Comparison of ENCODE assay signal across 9 cellular contexts in genomic region chr3:109685084-109686079, GRCh38.
DNase-seq lines count a peak whose midpoint lies in the region; ATAC-seq, FAIRE-seq and TF ChIP-seq lines count a peak whose summit lies in the region.
"Had no signal": no experiment of that assay in that cellular context is flagged by ENCODE, and none has a peak within 500 bp of the region (broad histone marks: within the 10 kb centered on the region; RNA-seq: fewer than 3 reads in every experiment).

No MANE protein-coding gene starts in this region.

- no peaks in the 10 kb centered on the region for H3K36me3 Mint-ChIP-seq in activated CD4-positive, alpha-beta memory T cell treated with anti-CD3 and anti-CD28 coated beads, Interleukin-2, amount 10 ng/mL, durations not matched to agents 7 days and 5 days (ENCODE audit: low read depth)

- H3K18ac ChIP-seq in IMR-90 (ENCODE audit: low read depth, low read length) (peak overlapping the region; percentile 80), mesendoderm (ENCODE audit: low read length) (no peak overlapping the region)

- DNase-seq in A549 (ENCODE audit: low read depth in 1 of 2, low spot score in 1 of 2) (peak; percentile 60 to 88), IMR-90 (peak; percentile 99), colonic mucosa (peak; percentile 39), mesendoderm (peak; percentile 19), NCI-H2227 (lab: John Stamatoyannopoulos, UW; ENCODE audit: unreplicated experiment) (no peak), NCI-H187 treated with DMSO at 0.1 percent for 48 hours (lab: John Stamatoyannopoulos, UW) (no peak)
- no peak for DNase-seq in stimulated activated naive CD4-positive, alpha-beta T cell (lab: John Stamatoyannopoulos, UW)
- DNase-seq in activated CD4-positive, alpha-beta memory T cell treated with anti-CD3 and anti-CD28 coated beads, Interleukin-2, amount 10 ng/mL, durations not matched to agents 7 days and 5 days: no peak
- DNase-seq: COR-L47 had no signal

- H4K5ac ChIP-seq in IMR-90 (ENCODE audit: low read depth, low read length) (no peak overlapping the region), mesendoderm (ENCODE audit: low read length) (no peak overlapping the region)

- H4K20me1 ChIP-seq in IMR-90 (ENCODE audit: insufficient read depth, low read length): no peaks in the 10 kb centered on the region

- H3K4me1 ChIP-seq in A549: peaks cover 13% of the 10 kb centered on the region
- peaks cover 5% of the 10 kb centered on the region; the same call in 1 of the 2 replicates for H3K4me1 ChIP-seq in IMR-90 (ENCODE audit: control insufficient read depth, insufficient read depth, low read length)
- no peaks in the 10 kb centered on the region for H3K4me1 ChIP-seq in colonic mucosa
- no peaks in the 10 kb centered on the region for H3K4me1 ChIP-seq in mesendoderm (ENCODE audit: control insufficient read depth, low read depth, low read length)

- intact Hi-C loops in IMR-90 (cut with micrococcal nuclease): no loop called here
- intact Hi-C loops in colonic mucosa (cut with DNase I): no loop called here

- POLR2A ChIA-PET in A549 (lab: Yijun Ruan, JAX) (no interaction called here), IMR-90 (lab: Charles Lee; ENCODE audit: unreplicated experiment) (interaction anchor here (0.5 kb wide), 1 partner anchor 9 kb away, joined by 4 read pairs; no protein-coding TSS in a partner anchor)
- POLR2A ChIA-PET in activated CD4-positive, alpha-beta memory T cell treated with anti-CD3 and anti-CD28 coated beads, Interleukin-2, amount 10 ng/mL, durations not matched to agents 7 days and 5 days (lab: Charles Lee): no interaction called here

- H3K4me2 ChIP-seq in A549 (peak overlapping the region; percentile 9), IMR-90 (ENCODE audit: low read depth, low read length) (peak overlapping the region; percentile 66), mesendoderm (ENCODE audit: low read length) (no peak overlapping the region)

- in situ Hi-C loops in IMR-90 (cut with MboI; ENCODE audit: low sequenced_read_pairs): no loop called here

- no peaks in the 10 kb centered on the region for H3K36me3 ChIP-seq in IMR-90 (ENCODE audit: control insufficient read depth, insufficient read depth, low read length)
- no peaks in the 10 kb centered on the region for H3K36me3 ChIP-seq in colonic mucosa
- H3K36me3 ChIP-seq in mesendoderm (ENCODE audit: control insufficient read depth, insufficient read depth, low read length): no peaks in the 10 kb centered on the region

- FAIRE-seq in A549 (lab: Jason Lieb, UNC): no peak

- peak overlapping the region; percentile 44 to 67; a peak in 3 of 4 replicates for H4K8ac ChIP-seq in IMR-90 (ENCODE audit: low read depth in 2 of 2, low read length in 2 of 2)
- no peak overlapping the region for H4K8ac ChIP-seq in mesendoderm (ENCODE audit: low read depth, low read length)

- no peak overlapping the region for H3K4me3 Mint-ChIP-seq in activated CD4-positive, alpha-beta memory T cell treated with anti-CD3 and anti-CD28 coated beads, Interleukin-2, amount 10 ng/mL, durations not matched to agents 7 days and 5 days

- no TSS peak for BruUV-seq in IMR-90 (replicated peaks; lab: Mats Ljungman, UMichigan)

- H3K27ac ChIP-seq in A549: peak overlapping the region; percentile 45 to 81
- peak overlapping the region; percentile 64 for H3K27ac ChIP-seq in IMR-90 (ENCODE audit: insufficient read depth, low read length)
- H3K27ac ChIP-seq in colonic mucosa: no peak overlapping the region
- no peak overlapping the region for H3K27ac ChIP-seq in mesendoderm (ENCODE audit: low read depth, low read length)

- ATAC-seq in A549 (peak; percentile 99 to 100), IMR-90 (ENCODE audit: low read depth) (peak; percentile 96)

- H3K4me3 ChIP-seq in A549 (no peak overlapping the region), IMR-90 (ENCODE audit: insufficient read depth, low read depth, low read length) (no peak overlapping the region), colonic mucosa (no peak overlapping the region), mesendoderm (ENCODE audit: low read length) (no peak overlapping the region)

- peak overlapping the region; percentile 60 for H2AFZ ChIP-seq in IMR-90 (replicated peaks; ENCODE audit: low read length, poor library complexity)

- peak overlapping the region; percentile 87; the same call in 2 of the 3 replicates for H2BK15ac ChIP-seq in IMR-90 (ENCODE audit: low read depth, low read length)
- no peak overlapping the region for H2BK15ac ChIP-seq in mesendoderm (replicated peaks; ENCODE audit: low read depth)

- TF ChIP-seq CTCF in A549 (IDR thresholded peaks at IDR 0.05): no peak
- TF ChIP-seq CTCF in IMR-90 (conservative IDR thresholded peaks at IDR 0.05; ENCODE audit: low read depth, low read length): no peak
- TF ChIP-seq CTCF in colonic mucosa (IDR thresholded peaks at IDR 0.05): no peak

- no peaks in the 10 kb centered on the region; the same call in 2 of the 3 replicates for H3K9me3 ChIP-seq in A549
- no peaks in the 10 kb centered on the region for H3K9me3 ChIP-seq in IMR-90 (ENCODE audit: control insufficient read depth, insufficient read depth, low read length)
- H3K9me3 ChIP-seq in colonic mucosa: no peaks in the 10 kb centered on the region

- peaks cover 3% of the 10 kb centered on the region for H3K9me1 ChIP-seq in IMR-90 (ENCODE audit: insufficient read depth, low read length)

- dilution Hi-C loops in IMR-90 (cut with HindIII; ENCODE audit: low sequenced_read_pairs, unreplicated experiment): no loop called here

- CTCF ChIA-PET in A549 (lab: Yijun Ruan, JAX): no interaction called here
- CTCF ChIA-PET in IMR-90 (lab: Yijun Ruan, JAX): interaction anchor here (1.5 kb wide), 1 partner anchor 11 kb away, joined by 3 read pairs; no protein-coding TSS in a partner anchor
- CTCF ChIA-PET in activated CD4-positive, alpha-beta memory T cell treated with anti-CD3 and anti-CD28 coated beads, Interleukin-2, amount 10 ng/mL, durations not matched to agents 7 days and 5 days (lab: Charles Lee): no interaction called here

- H3K23ac ChIP-seq in IMR-90 (ENCODE audit: low read depth, low read length) (no peak overlapping the region), mesendoderm (ENCODE audit: low read length) (no peak overlapping the region)

- no peak for TF ChIP-seq EP300 in A549 (IDR thresholded peaks at IDR 0.05)

- peaks cover 2% of the 10 kb centered on the region for H3K9me3 Mint-ChIP-seq in activated CD4-positive, alpha-beta memory T cell treated with anti-CD3 and anti-CD28 coated beads, Interleukin-2, amount 10 ng/mL, durations not matched to agents 7 days and 5 days

- H3K14ac ChIP-seq in IMR-90 (replicated peaks; ENCODE audit: low read depth, low read length): 0 out of 2 replicates have a peak overlapping the region, but pooled peaks have one; percentile 21

- peak overlapping the region; percentile 94 for H2AK5ac ChIP-seq in IMR-90 (ENCODE audit: low read depth, low read length)
- H2AK5ac ChIP-seq in mesendoderm (ENCODE audit: low read length): no peak overlapping the region

- WGBS in A549 (ENCODE audit: missing lambda C conversion rate): 32% methylated on average over 5 of the region's 5 CpGs
- WGBS in IMR-90 (ENCODE audit: extremely low coverage in 2 of 2, insufficient read length in 1 of 2), 2 experiments: 0% methylated on average over 1 of the region's 5 CpGs; no CpG with 5 or more reads in 1 of the 2 experiments
- WGBS in mesendoderm (ENCODE audit: extremely low coverage, insufficient coverage, low lambda C conversion rate): no CpG with 5 or more reads among the region's 5 CpGs

- H2BK20ac ChIP-seq in IMR-90 (ENCODE audit: low read depth, low read length): peak overlapping the region; percentile 85

- H3K27ac Mint-ChIP-seq in activated CD4-positive, alpha-beta memory T cell treated with anti-CD3 and anti-CD28 coated beads, Interleukin-2, amount 10 ng/mL, durations not matched to agents 7 days and 5 days: no peak overlapping the region

- peak overlapping the region; percentile 49 for H4K91ac ChIP-seq in IMR-90 (ENCODE audit: insufficient read depth, low read depth, low read length)

- H3K27me3 ChIP-seq in IMR-90 (ENCODE audit: control insufficient read depth, insufficient read depth, low read length) (no peaks in the 10 kb centered on the region), colonic mucosa (no peaks in the 10 kb centered on the region), mesendoderm (ENCODE audit: insufficient read depth, low read length, poor library complexity) (no peaks in the 10 kb centered on the region)

- H3K9ac ChIP-seq in IMR-90 (ENCODE audit: low read depth, low read length) (no peak overlapping the region), colonic mucosa (ENCODE audit: low read depth in 2 of 2, low read length in 2 of 2) (no peak overlapping the region), mesendoderm (ENCODE audit: low read length) (no peak overlapping the region)

- 0 out of 5 replicates have a peak, but pooled peaks of 1 of the 2 experiments have one; percentile 5 for TF ChIP-seq RAD21 in A549 (conservative IDR thresholded peaks at IDR 0.05 in 1 of 2, IDR thresholded peaks at IDR 0.05 in 1 of 2)
- TF ChIP-seq RAD21 in IMR-90 (IDR thresholded peaks at IDR 0.05; ENCODE audit: low read length): no peak

- peak overlapping the region; percentile 47 for H2AK9ac ChIP-seq in IMR-90 (replicated peaks; ENCODE audit: low read depth, low read length, poor library complexity)

- peak overlapping the region; percentile 75 for H2BK5ac ChIP-seq in IMR-90 (ENCODE audit: low read depth, low read length, poor library complexity, severe bottlenecking)
- no peak overlapping the region for H2BK5ac ChIP-seq in mesendoderm (ENCODE audit: low read length)

- no peaks in the 10 kb centered on the region for H3K79me1 ChIP-seq in IMR-90 (ENCODE audit: low read depth in 1 of 2, low read length in 2 of 2)
- H3K79me1 ChIP-seq in mesendoderm (ENCODE audit: low read length): no peaks in the 10 kb centered on the region

- peak overlapping the region; percentile 52; the same call in 1 of the 2 replicates for H3K56ac ChIP-seq in IMR-90 (ENCODE audit: extremely low read depth, insufficient read depth, low read length)
- no peak overlapping the region for H3K56ac ChIP-seq in mesendoderm (ENCODE audit: low read length)

- peak overlapping the region; percentile 64 for H3K4ac ChIP-seq in IMR-90 (ENCODE audit: low read depth, low read length)
- no peak overlapping the region for H3K4ac ChIP-seq in mesendoderm (ENCODE audit: low read depth, low read length)

- no peaks in the 10 kb centered on the region for H3K4me1 Mint-ChIP-seq in activated CD4-positive, alpha-beta memory T cell treated with anti-CD3 and anti-CD28 coated beads, Interleukin-2, amount 10 ng/mL, durations not matched to agents 7 days and 5 days

- no peaks in the 10 kb centered on the region for H3K79me2 ChIP-seq in mesendoderm (ENCODE audit: control insufficient read depth, insufficient read depth, low read length)

- no peaks in the 10 kb centered on the region for H3K27me3 Mint-ChIP-seq in activated CD4-positive, alpha-beta memory T cell treated with anti-CD3 and anti-CD28 coated beads, Interleukin-2, amount 10 ng/mL, durations not matched to agents 7 days and 5 days

- H2BK120ac ChIP-seq in IMR-90 (ENCODE audit: low read depth, low read length): peak overlapping the region; percentile 84
- no peak overlapping the region for H2BK120ac ChIP-seq in mesendoderm (ENCODE audit: low read depth, low read length)

- TF ChIP-seq POLR2A in A549 (IDR thresholded peaks at IDR 0.05; ENCODE audit: low read length) (no peak), IMR-90 (IDR thresholded peaks at IDR 0.05; ENCODE audit: low read depth, low read length) (no peak)

Comparison
In these comparisons a context has a peak if more than half of its experiments do, and no peak if none do; other contexts are left out.
1. DNase-seq: peak in A549 (2 of 2), IMR-90 (single experiment), colonic mucosa (single experiment) and mesendoderm (single experiment); none in stimulated activated naive CD4-positive, alpha-beta T cell (0 of 6), NCI-H2227 (single experiment), activated CD4-positive, alpha-beta memory T cell treated with anti-CD3 and anti-CD28 coated beads, Interleukin-2, amount 10 ng/mL, durations not matched to agents 7 days and 5 days (single experiment) and NCI-H187 treated with DMSO at 0.1 percent for 48 hours (single experiment).
2. H3K27ac ChIP-seq: peak in A549 (2 of 2) and IMR-90 (single experiment); none in colonic mucosa (single experiment) and mesendoderm (single experiment).